ENCODE assay signal across 27 cellular contexts in the genomic region with DNA sequence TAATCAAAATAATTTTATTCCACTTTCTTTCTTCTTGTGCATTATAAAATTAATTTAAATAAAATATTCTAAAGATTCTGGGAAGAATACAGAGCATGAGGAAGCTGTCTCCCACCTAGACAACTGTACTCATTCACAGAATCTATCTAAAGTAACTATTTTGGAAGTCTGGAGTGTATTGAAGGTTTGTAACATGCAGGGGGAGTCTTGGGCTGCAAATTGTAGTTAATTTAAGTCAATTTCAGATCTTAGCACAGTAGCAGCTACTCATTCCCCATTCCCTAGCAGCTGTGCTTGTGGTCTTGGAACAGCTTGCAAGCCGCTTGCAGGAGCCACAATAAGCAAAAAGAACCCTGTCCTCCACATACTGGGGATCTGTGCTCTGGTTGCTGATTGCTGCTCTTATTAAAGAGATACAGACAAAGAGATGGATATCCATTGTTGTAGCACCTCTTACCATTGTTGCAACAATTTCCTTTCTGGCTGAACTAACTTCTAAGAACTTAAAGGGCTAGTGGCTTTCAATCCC.
DNase-seq lines count a peak whose midpoint lies in the region; ATAC-seq lines count a peak whose summit lies in the region.
"Had no signal": no experiment of that assay in that cellular context is flagged by ENCODE, and none has a peak within 500 bp of the region (broad histone marks: within the 10 kb centered on the region; RNA-seq: fewer than 3 reads in every experiment).

No MANE protein-coding gene starts in this region.

- peaks cover 2 to 10% (median 10%) of the 10 kb centered on the region in 3 donors for H3K9me3 Mint-ChIP-seq in T-cell

- no peak overlapping the region for H3K23ac ChIP-seq in mesendoderm (ENCODE audit: low read length)

- H3K36me3 ChIP-seq in mesendoderm (ENCODE audit: control insufficient read depth, insufficient read depth, low read length) = no peaks in the 10 kb centered on the region
- H3K36me3 ChIP-seq: BLaER1, left lung, upper lobe of left lung had no signal

- H4K8ac ChIP-seq in mesendoderm (ENCODE audit: low read depth, low read length) = no peak overlapping the region

- H3K27me3 Mint-ChIP-seq in T-cell = no peaks in the 10 kb centered on the region
- H3K27me3 Mint-ChIP-seq: activated CD4-positive, alpha-beta T cell treated with anti-CD3 and anti-CD28 coated beads for 36 hours; memory B cell had no signal

- no peak overlapping the region for H4K5ac ChIP-seq in mesendoderm (ENCODE audit: low read length)

- ATAC-seq in T-cell (replicated peaks in 1 of 4) (no peak), HG02571 (IDR thresholded peaks at IDR 0.05; ENCODE audit: unreplicated experiment) (no peak)
- ATAC-seq: activated CD4-positive, alpha-beta T cell treated with anti-CD3 and anti-CD28 coated beads for 36 hours; activated CD8-positive, alpha-beta T cell treated with anti-CD3 and anti-CD28 coated beads, Interleukin-2, amount 10 ng/mL, durations not matched to agents 7 days and 5 days; K562; left lung had no signal

- H3K9ac ChIP-seq in mesendoderm (ENCODE audit: low read length) = no peak overlapping the region
- H3K9ac ChIP-seq: BLaER1, parathyroid adenoma had no signal

- H3K27ac Mint-ChIP-seq in T-cell = no peak overlapping the region
- H3K27ac Mint-ChIP-seq: activated CD4-positive, alpha-beta T cell treated with anti-CD3 and anti-CD28 coated beads for 36 hours; activated CD8-positive, alpha-beta T cell treated with anti-CD3 and anti-CD28 coated beads, Interleukin-2, amount 10 ng/mL, durations not matched to agents 7 days and 5 days; activated naive CD4-positive, alpha-beta T cell treated with anti-CD3 and anti-CD28 coated beads for 36 hours; memory B cell had no signal

- no peak overlapping the region for H3K56ac ChIP-seq in mesendoderm (ENCODE audit: low read length)

- no peak overlapping the region for H3K27ac ChIP-seq in mesendoderm (ENCODE audit: low read depth, low read length)
- H3K27ac ChIP-seq: BLaER1, left lung, parathyroid adenoma, PC-9, skin epidermis, upper lobe of left lung had no signal

- no peaks in the 10 kb centered on the region for H3K36me3 Mint-ChIP-seq in T-cell
- H3K36me3 Mint-ChIP-seq: memory B cell had no signal

- no peaks in the 10 kb centered on the region for H3K79me1 ChIP-seq in mesendoderm (ENCODE audit: low read length)

- no peak overlapping the region for H2BK15ac ChIP-seq in mesendoderm (replicated peaks; ENCODE audit: low read depth)

- H3K27me3 ChIP-seq in mesendoderm (ENCODE audit: insufficient read depth, low read length, poor library complexity) = no peaks in the 10 kb centered on the region
- H3K27me3 ChIP-seq: BLaER1, left lung, upper lobe of left lung had no signal

- no CpG with 5 or more reads among the region's 1 CpG for WGBS in mesendoderm (ENCODE audit: extremely low coverage, insufficient coverage, low lambda C conversion rate)

- no peak overlapping the region for H3K4me3 ChIP-seq in mesendoderm (ENCODE audit: low read length)
- H3K4me3 ChIP-seq: BLaER1, K562, left lung, PC-9, skin epidermis, upper lobe of left lung had no signal

- no peak overlapping the region for H2BK5ac ChIP-seq in mesendoderm (ENCODE audit: low read length)

- H3K4me1 ChIP-seq in mesendoderm (ENCODE audit: control insufficient read depth, low read depth, low read length) = no peaks in the 10 kb centered on the region
- H3K4me1 ChIP-seq: BLaER1, left lung, parathyroid adenoma, upper lobe of left lung had no signal

- no peak overlapping the region for H3K4ac ChIP-seq in mesendoderm (ENCODE audit: low read depth, low read length)

- no peak overlapping the region for H3K4me2 ChIP-seq in mesendoderm (ENCODE audit: low read length)
- H3K4me2 ChIP-seq: BLaER1, PC-9 had no signal

- POLR2A ChIA-PET in T-cell (lab: Charles Lee) = no interaction called here

- H2BK120ac ChIP-seq in mesendoderm (ENCODE audit: low read depth, low read length) = no peak overlapping the region

- no peaks in the 10 kb centered on the region for H3K79me2 ChIP-seq in mesendoderm (ENCODE audit: control insufficient read depth, insufficient read depth, low read length)
- H3K79me2 ChIP-seq: parathyroid adenoma had no signal

- H2AK5ac ChIP-seq in mesendoderm (ENCODE audit: low read length) = no peak overlapping the region

- H3K4me3 Mint-ChIP-seq in T-cell = no peak overlapping the region
- H3K4me3 Mint-ChIP-seq: activated CD4-positive, alpha-beta T cell treated with anti-CD3 and anti-CD28 coated beads for 36 hours; activated CD8-positive, alpha-beta T cell treated with anti-CD3 and anti-CD28 coated beads, Interleukin-2, amount 10 ng/mL, durations not matched to agents 7 days and 5 days; activated naive CD4-positive, alpha-beta T cell treated with anti-CD3 and anti-CD28 coated beads for 36 hours; memory B cell had no signal

- DNase-seq in DMS 273 (lab: John Stamatoyannopoulos, UW; ENCODE audit: unreplicated experiment) (peak; percentile 53), LHCN-M2 (ENCODE audit: low read depth) (peak; percentile 36), ecto neural progenitor cell (ENCODE audit: low spot score) (peak; percentile 45), mesendoderm (peak; percentile 49), T-cell (no peak)
- DNase-seq in activated CD4-positive, CD25-positive, alpha-beta regulatory T cell (lab: John Stamatoyannopoulos, UW) = no peak
- DNase-seq: activated CD4-positive, alpha-beta T cell treated with anti-CD3 and anti-CD28 coated beads for 36 hours; activated CD8-positive, alpha-beta T cell treated with anti-CD3 and anti-CD28 coated beads, Interleukin-2, amount 10 ng/mL, durations not matched to agents 7 days and 5 days; activated naive CD4-positive, alpha-beta T cell treated with anti-CD3 and anti-CD28 coated beads for 36 hours; DND-41; GF-D8; GOT3; left lung; MM.1S; NCI-H1105 treated with DMSO at 0.1 percent for 48 hours; NCI-H524 treated with DMSO at 0.1 percent for 48 hours; NK-92 treated with Interleukin-12 subunit alpha and Interleukin-12 subunit beta, amount 100 ng/mL, for 24 hours; PC-9; retina; stimulated activated naive CD4-positive, alpha-beta T cell; upper lobe of left lung had no signal

- CTCF ChIA-PET in T-cell (lab: Charles Lee) = no interaction called here

- H3K18ac ChIP-seq in mesendoderm (ENCODE audit: low read length) = peak overlapping the region; percentile 39

- no peaks in the 10 kb centered on the region for H3K4me1 Mint-ChIP-seq in T-cell
- H3K4me1 Mint-ChIP-seq: activated CD4-positive, alpha-beta T cell treated with anti-CD3 and anti-CD28 coated beads for 36 hours; memory B cell had no signal

Comparison
In these comparisons a context has a peak if more than half of its experiments do, and no peak if none do; other contexts are left out.
1. DNase-seq: peak in DMS 273 (single experiment), LHCN-M2 (single experiment), ecto neural progenitor cell (single experiment) and mesendoderm (single experiment); none in T-cell (0 of 34) and activated CD4-positive, CD25-positive, alpha-beta regulatory T cell (0 of 4).